Comparison of ENCODE assay signal across 28 cellular contexts in genomic region chr10:3659518-3659917, GRCh38.
"Had no signal": no experiment of that assay in that cellular context is flagged by ENCODE, and none has a peak within 500 bp of the region (broad histone marks: within the 10 kb centered on the region; RNA-seq: fewer than 3 reads in every experiment).

No MANE protein-coding gene starts in this region.

- H3K27me3 ChIP-seq: ascending aorta, breast epithelium, cardiac muscle cell, colonic mucosa had no signal

- H3K36me3 Mint-ChIP-seq: activated CD4-positive, alpha-beta memory T cell treated with anti-CD3 and anti-CD28 coated beads for 36 hours; activated naive CD4-positive, alpha-beta T cell treated with anti-CD3 and anti-CD28 coated beads, Interleukin-2, amount 10 ng/mL, durations not matched to agents 7 days and 5 days; activated naive CD8-positive, alpha-beta T cell treated with anti-CD3 and anti-CD28 coated beads, Interleukin-2, amount 10 ng/mL, durations not matched to agents 7 days and 5 days; brain had no signal

- H3K27ac ChIP-seq: ascending aorta, breast epithelium, cardiac muscle cell, colonic mucosa had no signal

- DNase-seq: activated CD4-positive, alpha-beta memory T cell treated with anti-CD3 and anti-CD28 coated beads for 36 hours; activated CD4-positive, alpha-beta T cell treated with anti-CD3 and anti-CD28 coated beads for 36 hours; activated CD4-positive, alpha-beta T cell treated with anti-CD3 and anti-CD28 coated beads, Interleukin-2, amount 10 ng/mL, durations not matched to agents 24 days and 14 days; activated CD4-positive, CD25-positive, alpha-beta regulatory T cell; activated CD4-positive, CD25-positive, alpha-beta regulatory T cell treated with anti-CD3 and anti-CD28 coated beads, Interleukin-2, amount 50 U/mL, for 72 hours; activated CD8-positive, alpha-beta memory T cell treated with anti-CD3 and anti-CD28 coated beads, Interleukin-2, amount 10 ng/mL, durations not matched to agents 7 days and 5 days; activated CD8-positive, alpha-beta memory T cell treated with anti-CD3 and anti-CD28 coated beads, Interleukin-2, amount 50 U/mL, for 4 hours; activated CD8-positive, alpha-beta T cell treated with anti-CD3 and anti-CD28 coated beads, Interleukin-2, amount 10 ng/mL, durations not matched to agents 7 days and 5 days; activated gamma-delta T cell; activated naive CD4-positive, alpha-beta T cell; activated naive CD4-positive, alpha-beta T cell treated with anti-CD3 and anti-CD28 coated beads, Interleukin-2, amount 10 ng/mL, durations not matched to agents 7 days and 5 days; activated naive CD8-positive, alpha-beta T cell treated with anti-CD3 and anti-CD28 coated beads, Interleukin-2, amount 10 ng/mL, durations not matched to agents 7 days and 5 days; activated T-cell treated with anti-CD3 and anti-CD28 coated beads, Interleukin-2, amount 50 U/mL, for 1 hour; activated T-cell treated with anti-CD3 and anti-CD28 coated beads, Interleukin-2, amount 50 U/mL, for 48 hours; central memory CD4-positive, alpha-beta T cell; cerebellar nuclear complex; effector CD8-positive, alpha-beta T cell; foreskin fibroblast; head of caudate nucleus; T-helper 2 cell had no signal

- H3K9me3 ChIP-seq: ascending aorta, breast epithelium, colonic mucosa had no signal

- H3K36me3 ChIP-seq: ascending aorta, breast epithelium, cardiac muscle cell, colonic mucosa had no signal

- H3K27ac Mint-ChIP-seq: activated CD4-positive, alpha-beta memory T cell treated with anti-CD3 and anti-CD28 coated beads for 36 hours; activated CD4-positive, alpha-beta T cell treated with anti-CD3 and anti-CD28 coated beads, Interleukin-2, amount 10 ng/mL, durations not matched to agents 24 days and 14 days; activated CD8-positive, alpha-beta memory T cell treated with anti-CD3 and anti-CD28 coated beads, Interleukin-2, amount 10 ng/mL, durations not matched to agents 7 days and 5 days; activated CD8-positive, alpha-beta T cell treated with anti-CD3 and anti-CD28 coated beads, Interleukin-2, amount 10 ng/mL, durations not matched to agents 7 days and 5 days; activated naive CD4-positive, alpha-beta T cell treated with anti-CD3 and anti-CD28 coated beads, Interleukin-2, amount 10 ng/mL, durations not matched to agents 7 days and 5 days; activated naive CD8-positive, alpha-beta T cell treated with anti-CD3 and anti-CD28 coated beads, Interleukin-2, amount 10 ng/mL, durations not matched to agents 7 days and 5 days; activated T-helper 1 cell treated with anti-CD3 and anti-CD28 coated beads, Interleukin-12 subunit alpha, Interleukin-12 subunit beta, Interleukin-2, Interleukin-4 antibody, amounts not matched to agents 30 ng/mL and 10 ng/mL and 1 ng/mL, durations not matched to agents 14 hours and 24 hours and 36 hours; brain had no signal

- H3K4me1 ChIP-seq: ascending aorta, breast epithelium, colonic mucosa had no signal

- H3K4me3 Mint-ChIP-seq: activated CD4-positive, alpha-beta memory T cell treated with anti-CD3 and anti-CD28 coated beads for 36 hours; activated CD4-positive, alpha-beta T cell treated with anti-CD3 and anti-CD28 coated beads for 36 hours; activated CD4-positive, alpha-beta T cell treated with anti-CD3 and anti-CD28 coated beads, Interleukin-2, amount 10 ng/mL, durations not matched to agents 24 days and 14 days; activated CD8-positive, alpha-beta memory T cell treated with anti-CD3 and anti-CD28 coated beads, Interleukin-2, amount 10 ng/mL, durations not matched to agents 7 days and 5 days; activated CD8-positive, alpha-beta T cell treated with anti-CD3 and anti-CD28 coated beads, Interleukin-2, amount 10 ng/mL, durations not matched to agents 7 days and 5 days; activated naive CD4-positive, alpha-beta T cell treated with anti-CD3 and anti-CD28 coated beads, Interleukin-2, amount 10 ng/mL, durations not matched to agents 7 days and 5 days; activated naive CD8-positive, alpha-beta T cell treated with anti-CD3 and anti-CD28 coated beads, Interleukin-2, amount 10 ng/mL, durations not matched to agents 7 days and 5 days; activated T-helper 1 cell treated with anti-CD3 and anti-CD28 coated beads, Interleukin-12 subunit alpha, Interleukin-12 subunit beta, Interleukin-2, Interleukin-4 antibody, amounts not matched to agents 30 ng/mL and 10 ng/mL and 1 ng/mL, durations not matched to agents 14 hours and 24 hours and 36 hours; brain had no signal

- H3K4me3 ChIP-seq: ascending aorta, breast epithelium, cardiac muscle cell, colonic mucosa had no signal

- H3K9me3 Mint-ChIP-seq: activated CD4-positive, alpha-beta memory T cell treated with anti-CD3 and anti-CD28 coated beads for 36 hours had no signal

- ATAC-seq: activated CD4-positive, alpha-beta T cell treated with anti-CD3 and anti-CD28 coated beads for 36 hours; activated CD8-positive, alpha-beta memory T cell treated with anti-CD3 and anti-CD28 coated beads, Interleukin-2, amount 10 ng/mL, durations not matched to agents 7 days and 5 days; activated CD8-positive, alpha-beta T cell treated with anti-CD3 and anti-CD28 coated beads, Interleukin-2, amount 10 ng/mL, durations not matched to agents 7 days and 5 days; activated naive CD4-positive, alpha-beta T cell treated with anti-CD3 and anti-CD28 coated beads, Interleukin-2, amount 50 U/mL, for 72 hours; esophagus mucosa had no signal
